17 cellular contexts compared by ENCODE assay signal in genomic region chr20:58816957-58817651, GRCh38. TPM values are rescaled to one million over a fixed set of nuclear protein-coding genes. Genes with fewer than 3 reads are reported as not detected.
DNase-seq lines count a peak whose midpoint lies in the region; ATAC-seq, FAIRE-seq and TF ChIP-seq lines count a peak whose summit lies in the region.
"Had no signal": no experiment of that assay in that cellular context is flagged by ENCODE, and none has a peak within 500 bp of the region (broad histone marks: within the 10 kb centered on the region; RNA-seq: fewer than 3 reads in every experiment).

No MANE protein-coding gene starts in this region.

- in situ Hi-C loops in HepG2 (cut with HindIII; ENCODE audit: extremely low pct_ligation_motif_present, low pct_unique_long_range_greater_than_20kb): no loop called here

- BruUV-seq in HepG2 (replicated peaks; lab: Mats Ljungman, UMichigan): no TSS peak

- no peak overlapping the region for H3K4me3 Mint-ChIP-seq in astrocyte (ENCODE audit: unreplicated experiment)
- H3K4me3 Mint-ChIP-seq: CD8-positive, alpha-beta memory T cell had no signal

- no peak for TF ChIP-seq EP300 in HepG2 (IDR thresholded peaks at IDR 0.05; ENCODE audit: low read depth in 2 of 2, low read length in 2 of 2)
- no peak for TF ChIP-seq EP300 in HepG2 (CRISPR knock-in tag; IDR thresholded peaks at IDR 0.05; ENCODE audit: borderline replicate concordance)

- FAIRE-seq in HepG2 (lab: Jason Lieb, UNC) (no peak), astrocyte (lab: Jason Lieb, UNC) (no peak)
- FAIRE-seq: A549, GM19239, H1, K562 had no signal

- H3K4me1 Mint-ChIP-seq in astrocyte (ENCODE audit: low read depth, unreplicated experiment): peaks cover 16% of the 10 kb centered on the region

- H3K4me2 ChIP-seq in HepG2 (ENCODE audit: low read depth, low read length) (no peak overlapping the region), astrocyte (ENCODE audit: low read length) (no peak overlapping the region)
- H3K4me2 ChIP-seq: A549 had no signal

- POLR2A ChIA-PET in HepG2 (lab: Yijun Ruan, JAX): no interaction called here

- CTCF ChIA-PET in HepG2 (lab: Yijun Ruan, JAX; ENCODE audit: low intra/inter-chr PET ratio, low total read pairs): no interaction called here

- ATAC-seq in HepG2: no peak
- no peak for ATAC-seq in right lobe of liver
- no peak for ATAC-seq in HG03442 (IDR thresholded peaks at IDR 0.05; ENCODE audit: unreplicated experiment)
- ATAC-seq: A549, HCT116, K562 had no signal

- H3K36me3 Mint-ChIP-seq in astrocyte (ENCODE audit: low read depth, unreplicated experiment): peaks cover 21% of the 10 kb centered on the region
- H3K36me3 Mint-ChIP-seq: CD8-positive, alpha-beta memory T cell had no signal

- H3K36me3 ChIP-seq in HepG2 (replicated peaks in 1 of 2; ENCODE audit: control insufficient read depth in 1 of 2, insufficient read depth in 2 of 2, low read length in 2 of 2) (no peaks in the 10 kb centered on the region), right lobe of liver (no peaks in the 10 kb centered on the region), astrocyte (ENCODE audit: insufficient read depth, low read length) (no peaks in the 10 kb centered on the region), MG63 (no peaks in the 10 kb centered on the region)
- H3K36me3 ChIP-seq: BE2C had no signal

- H3K27ac Mint-ChIP-seq in astrocyte (ENCODE audit: unreplicated experiment): peak overlapping the region; percentile 66
- H3K27ac Mint-ChIP-seq: CD8-positive, alpha-beta memory T cell had no signal

- H3K27me3 ChIP-seq in HepG2 (ENCODE audit: control insufficient read depth in 1 of 2, insufficient read depth in 2 of 2, low read length in 2 of 2) (peaks cover 20 to 76% of the 10 kb centered on the region in 2 experiments), right lobe of liver (no peaks in the 10 kb centered on the region), astrocyte (ENCODE audit: insufficient read depth, low read length) (peaks cover 5% of the 10 kb centered on the region), MG63 (no peaks in the 10 kb centered on the region)
- H3K27me3 ChIP-seq: BE2C had no signal

- H3K9me3 Mint-ChIP-seq in astrocyte (ENCODE audit: unreplicated experiment): peaks cover 22% of the 10 kb centered on the region
- H3K9me3 Mint-ChIP-seq: CD8-positive, alpha-beta memory T cell had no signal

- no peaks in the 10 kb centered on the region for H3K9me3 ChIP-seq in HepG2 (ENCODE audit: low read length)
- no peaks in the 10 kb centered on the region for H3K9me3 ChIP-seq in right lobe of liver
- H3K9me3 ChIP-seq in astrocyte (ENCODE audit: insufficient read depth, low read depth, low read length): no peaks in the 10 kb centered on the region
- H3K9me3 ChIP-seq in MG63: no peaks in the 10 kb centered on the region
- H3K9me3 ChIP-seq: A549, BE2C had no signal

- H2AFZ ChIP-seq in HepG2 (ENCODE audit: low read length): no peak overlapping the region
- no peak overlapping the region for H2AFZ ChIP-seq in astrocyte (ENCODE audit: low read depth, low read length)

- H3K79me2 ChIP-seq in HepG2 (ENCODE audit: insufficient read depth, low read length): no peaks in the 10 kb centered on the region
- H3K79me2 ChIP-seq in astrocyte (ENCODE audit: insufficient read depth, low read length): no peaks in the 10 kb centered on the region

- TF ChIP-seq POLR2A in HepG2 (IDR thresholded peaks at IDR 0.05; ENCODE audit: insufficient read depth in 1 of 2, low read depth in 2 of 2, low read length in 2 of 2): no peak
- TF ChIP-seq POLR2A in right lobe of liver (IDR thresholded peaks at IDR 0.05): no peak

- TF ChIP-seq RAD21 in HepG2 (CRISPR knock-in tag; IDR thresholded peaks at IDR 0.05): no peak

- H3K4me1 ChIP-seq in HepG2 (ENCODE audit: insufficient read depth, low read length): no peaks in the 10 kb centered on the region
- no peaks in the 10 kb centered on the region for H3K4me1 ChIP-seq in right lobe of liver
- H3K4me1 ChIP-seq in astrocyte (ENCODE audit: insufficient read depth, low read length): peaks cover 16% of the 10 kb centered on the region
- H3K4me1 ChIP-seq: A549, BE2C had no signal

- 32% methylated on average over 29 of the region's 30 CpGs for WGBS in HepG2 (ENCODE audit: low lambda C conversion rate)
- WGBS in right lobe of liver (ENCODE audit: insufficient coverage, low coverage, low lambda C conversion rate, missing lambda C conversion rate): 80% methylated on average over 9 of the region's 30 CpGs

- intact Hi-C loops in HepG2 (cut with micrococcal nuclease; ENCODE audit: unreplicated experiment): no loop called here
- intact Hi-C loops in right lobe of liver (cut with DNase I): no loop called here

- H3K27me3 Mint-ChIP-seq in astrocyte (ENCODE audit: low read depth, unreplicated experiment): peaks cover 1% of the 10 kb centered on the region

- H4K20me1 ChIP-seq in HepG2 (ENCODE audit: insufficient read depth, low read length) (no peaks in the 10 kb centered on the region), astrocyte (ENCODE audit: insufficient read depth, low read length) (peaks cover 4% of the 10 kb centered on the region)

- TF ChIP-seq CTCF in HepG2 (CRISPR knock-in tag; IDR thresholded peaks at IDR 0.05) (no peak), right lobe of liver (IDR thresholded peaks at IDR 0.05) (no peak), astrocyte (IDR thresholded peaks at IDR 0.05; ENCODE audit: insufficient read depth, low read depth, low read length) (no peak)

- no peak for DNase-seq in HepG2 (ENCODE audit: low spot score)
- no peak for DNase-seq in right lobe of liver
- peak; percentile 57 for DNase-seq in NCI-H146 (lab: John Stamatoyannopoulos, UW)
- DNase-seq in astrocyte (ENCODE audit: low read depth): no peak
- DNase-seq in NCI-H1048 (lab: John Stamatoyannopoulos, UW): no peak
- DNase-seq in MG63: no peak
- DNase-seq: BE2C; Caco-2; CD8-positive, alpha-beta memory T cell; DND-41; GF-D8 had no signal

- H3K27ac ChIP-seq in HepG2 (ENCODE audit: extremely low read length, insufficient read depth, low read length): no peak overlapping the region
- no peak overlapping the region for H3K27ac ChIP-seq in right lobe of liver
- no peak overlapping the region for H3K27ac ChIP-seq in astrocyte (ENCODE audit: low read depth, low read length)
- H3K27ac ChIP-seq: A549 had no signal

- H3K9ac ChIP-seq in HepG2 (ENCODE audit: insufficient read depth, low read depth, low read length): no peak overlapping the region
- no peak overlapping the region for H3K9ac ChIP-seq in astrocyte (ENCODE audit: low read length)

- H3K4me3 ChIP-seq in HepG2 (replicated peaks in 1 of 3; ENCODE audit: insufficient read depth in 1 of 3, low read depth in 2 of 3, low read length in 3 of 3) (no peak overlapping the region), right lobe of liver (no peak overlapping the region), astrocyte (ENCODE audit: insufficient read depth, low read depth, low read length) (no peak overlapping the region), MG63 (no peak overlapping the region)
- H3K4me3 ChIP-seq: A549, K562 had no signal

RNA-seq across cellular contexts. Expression of gene GNAS-AS1, which starts 33.6 kb away (rescaled TPM):
- not detected in 2 replicates for total RNA-seq in HepG2 (2016; rRNA removed; fragmentation: Illumina TruSeq; extraction: Trizol)
- not detected in 2 replicates for total RNA-seq in HepG2 (2016; cell fraction: cytosol; rRNA removed; fragmentation: Illumina TruSeq; extraction: Trizol; ENCODE audit: low read depth)
- not detected in 2 replicates for total RNA-seq in HepG2 (2016; cell fraction: insoluble cytoplasmic fraction; rRNA removed; fragmentation: Illumina TruSeq; extraction: Trizol)
- total RNA-seq in HepG2 (2016; cell fraction: membrane; rRNA removed; fragmentation: Illumina TruSeq; extraction: Trizol): not detected in 2 replicates
- not detected in 2 replicates for total RNA-seq in HepG2 (2016; cell fraction: nucleus; rRNA removed; fragmentation: Illumina TruSeq; extraction: Trizol)
- not detected in 2 replicates for polyA plus RNA-seq in HepG2 (2011; rRNA removed)
- polyA plus RNA-seq in HepG2 (2011; cell fraction: cytosol; rRNA removed): not detected in 2 replicates
- 0.06 and 0.23 TPM in 2 replicates for polyA plus RNA-seq in HepG2 (2011; cell fraction: nucleus; rRNA removed)
- not detected in 2 replicates for polyA plus RNA-seq in HepG2 (2012)
- polyA plus RNA-seq in HepG2 (2016; cell fraction: cytosol; fragmentation: Illumina TruSeq; extraction: Trizol; ENCODE audit: low read depth): not detected in 2 replicates
- polyA plus RNA-seq in HepG2 (2016; cell fraction: insoluble cytoplasmic fraction; fragmentation: Illumina TruSeq; extraction: Trizol; ENCODE audit: low read depth): not detected in 2 replicates
- polyA plus RNA-seq in HepG2 (2016; cell fraction: membrane; fragmentation: Illumina TruSeq; extraction: Trizol; ENCODE audit: low read depth): not detected in 2 replicates
- polyA plus RNA-seq in HepG2 (2016; cell fraction: nucleus; fragmentation: Illumina TruSeq; extraction: Trizol; ENCODE audit: insufficient read depth, low read depth): not detected in 2 replicates
- polyA minus RNA-seq in HepG2 (2011; rRNA and poly(A)+ RNA removed; ENCODE audit: low replicate concordance): 0.49 TPM in 1 of 2 replicates, not detected in the other
- not detected in 2 replicates for polyA minus RNA-seq in HepG2 (2011; cell fraction: cytosol; rRNA and poly(A)+ RNA removed)
- polyA minus RNA-seq in HepG2 (2011; cell fraction: nucleus; rRNA and poly(A)+ RNA removed): 0.26 and 0.37 TPM in 2 replicates
- total RNA-seq in right lobe of liver: under 1 TPM in 3 of 6 experiments, not detected in 3; 0.23 to 0.37 (median 0.27) TPM
- total RNA-seq in astrocyte: 2.8 and 3.8 TPM in 2 replicates
- total RNA-seq in MG63 (2014; rRNA removed; shearing (Covaris generic); ENCODE audit: low replicate concordance): 1.1 and 1.7 TPM in 2 replicates
- polyA plus RNA-seq: A549; CD8-positive, alpha-beta memory T cell had no signal

RNA-seq across cellular contexts. Expression of gene GNAS, which starts 35.4 kb away (rescaled TPM):
- total RNA-seq in HepG2 (2016; rRNA removed; fragmentation: Illumina TruSeq; extraction: Trizol) (382 and 407 TPM in 2 replicates), right lobe of liver (100 to 1,000 TPM; 254 to 400 (median 287) TPM), astrocyte (1,937 and 2,003 TPM in 2 replicates)
- 604 and 617 TPM in 2 replicates for total RNA-seq in HepG2 (2016; cell fraction: cytosol; rRNA removed; fragmentation: Illumina TruSeq; extraction: Trizol; ENCODE audit: low read depth)
- total RNA-seq in HepG2 (2016; cell fraction: insoluble cytoplasmic fraction; rRNA removed; fragmentation: Illumina TruSeq; extraction: Trizol): 369 and 397 TPM in 2 replicates
- total RNA-seq in HepG2 (2016; cell fraction: membrane; rRNA removed; fragmentation: Illumina TruSeq; extraction: Trizol): 887 and 1,010 TPM in 2 replicates
- total RNA-seq in HepG2 (2016; cell fraction: nucleus; rRNA removed; fragmentation: Illumina TruSeq; extraction: Trizol): 281 and 324 TPM in 2 replicates
- polyA plus RNA-seq in HepG2 (2011; rRNA removed): 1,008 and 1,029 TPM in 2 replicates
- 1,419 and 1,481 TPM in 2 replicates for polyA plus RNA-seq in HepG2 (2011; cell fraction: cytosol; rRNA removed)
- polyA plus RNA-seq in HepG2 (2011; cell fraction: nucleus; rRNA removed): 1,285 and 1,363 TPM in 2 replicates
- 1,216 and 1,583 TPM in 2 replicates for polyA plus RNA-seq in HepG2 (2012)
- 2,019 and 2,103 TPM in 2 replicates for polyA plus RNA-seq in HepG2 (2016; cell fraction: cytosol; fragmentation: Illumina TruSeq; extraction: Trizol; ENCODE audit: low read depth)
- 991 and 1,223 TPM in 2 replicates for polyA plus RNA-seq in HepG2 (2016; cell fraction: insoluble cytoplasmic fraction; fragmentation: Illumina TruSeq; extraction: Trizol; ENCODE audit: low read depth)
- polyA plus RNA-seq in HepG2 (2016; cell fraction: membrane; fragmentation: Illumina TruSeq; extraction: Trizol; ENCODE audit: low read depth): 2,245 and 2,285 TPM in 2 replicates
- 1,096 and 1,140 TPM in 2 replicates for polyA plus RNA-seq in HepG2 (2016; cell fraction: nucleus; fragmentation: Illumina TruSeq; extraction: Trizol; ENCODE audit: insufficient read depth, low read depth)
- 1,501 and 1,552 TPM in 2 replicates for polyA minus RNA-seq in HepG2 (2011; rRNA and poly(A)+ RNA removed; ENCODE audit: low replicate concordance)
- 671 and 731 TPM in 2 replicates for polyA minus RNA-seq in HepG2 (2011; cell fraction: cytosol; rRNA and poly(A)+ RNA removed)
- polyA minus RNA-seq in HepG2 (2011; cell fraction: nucleus; rRNA and poly(A)+ RNA removed): 391 and 498 TPM in 2 replicates
- total RNA-seq in MG63 (2014; rRNA removed; shearing (Covaris generic); ENCODE audit: low replicate concordance): 494 and 560 TPM in 2 replicates
